ENCODE assay signal across 23 cellular contexts in the genomic region with DNA sequence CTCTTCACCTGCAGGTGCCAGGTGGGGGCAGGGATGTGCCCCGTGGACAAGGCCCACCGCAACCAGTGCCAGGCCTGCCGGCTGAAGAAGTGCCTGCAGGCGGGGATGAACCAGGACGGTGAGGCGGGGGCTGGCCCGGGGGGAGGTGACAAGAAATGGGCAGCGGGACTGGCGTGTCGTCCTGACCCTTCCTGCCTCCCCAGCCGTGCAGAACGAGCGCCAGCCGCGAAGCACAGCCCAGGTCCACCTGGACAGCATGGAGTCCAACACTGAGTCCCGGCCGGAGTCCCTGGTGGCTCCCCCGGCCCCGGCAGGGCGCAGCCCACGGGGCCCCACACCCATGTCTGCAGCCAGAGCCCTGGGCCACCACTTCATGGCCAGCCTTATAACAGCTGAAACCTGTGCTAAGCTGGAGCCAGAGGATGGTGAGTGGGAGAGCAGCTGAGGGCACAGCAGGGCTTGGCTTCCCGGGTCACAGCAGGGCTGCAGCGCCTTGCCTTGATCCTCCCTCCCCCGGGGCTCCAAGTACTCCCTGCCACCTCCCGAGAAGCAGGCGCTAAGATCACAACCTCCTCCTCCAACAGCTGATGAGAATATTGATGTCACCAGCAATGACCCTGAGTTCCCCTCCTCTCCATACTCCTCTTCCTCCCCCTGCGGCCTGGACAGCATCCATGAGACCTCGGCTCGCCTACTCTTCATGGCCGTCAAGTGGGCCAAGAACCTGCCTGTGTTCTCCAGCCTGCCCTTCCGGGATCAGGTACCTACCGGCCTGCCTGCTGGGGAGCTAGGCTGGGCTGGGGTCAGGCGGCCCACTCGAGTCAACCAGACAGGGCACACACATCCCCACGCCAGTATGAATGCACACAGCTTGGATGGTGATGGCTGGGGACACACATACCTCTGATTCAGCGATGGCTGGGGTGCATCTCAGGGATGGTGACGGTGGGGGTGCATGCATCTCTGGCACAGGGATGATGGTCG. TPM values are rescaled to one million over a fixed set of nuclear protein-coding genes. Genes with fewer than 3 reads are reported as not detected.
DNase-seq lines count a peak whose midpoint lies in the region; ATAC-seq and TF ChIP-seq lines count a peak whose summit lies in the region.
"Had no signal": no experiment of that assay in that cellular context is flagged by ENCODE, and none has a peak within 500 bp of the region (broad histone marks: within the 10 kb centered on the region; RNA-seq: fewer than 3 reads in every experiment).

No MANE protein-coding gene starts in this region.

- H3K4me1 ChIP-seq in esophagus muscularis mucosa (peaks cover 0 to 14% (median 4%) of the 10 kb centered on the region in 4 donors), GM23248 (ENCODE audit: insufficient read depth) (peaks cover 9% of the 10 kb centered on the region; the same call in 1 of the 2 replicates)

- H3K9me3 ChIP-seq in esophagus muscularis mucosa (no peaks in the 10 kb centered on the region), GM23248 (ENCODE audit: low read depth) (no peaks in the 10 kb centered on the region)
- H3K9me3 ChIP-seq: A549 had no signal

- ATAC-seq in stimulated activated naive CD8-positive, alpha-beta T cell treated with anti-CD3 and anti-CD28 coated beads, Interleukin-15, amount 100 ng/mL, for 72 hours, result peak; percentile 24
- ATAC-seq in stimulated activated naive CD8-positive, alpha-beta T cell treated with anti-CD3 and anti-CD28 coated beads, Interleukin-15, Interleukin-2, amounts not matched to agents 100 U/mL and 50 U/mL, for 24 hours, result no peak
- peak; percentile 21 for ATAC-seq in omental fat pad (ENCODE audit: low FRiP score)
- ATAC-seq in GM21423 (IDR thresholded peaks at IDR 0.05; ENCODE audit: unreplicated experiment), result no peak
- ATAC-seq: CD8-positive, alpha-beta T cell; HCT116; HepG2; PC-3 had no signal

- H3K4me3 Mint-ChIP-seq in stimulated activated naive CD8-positive, alpha-beta T cell treated with anti-CD3 and anti-CD28 coated beads, Interleukin-15, amount 100 ng/mL, for 72 hours, result no peak overlapping the region
- H3K4me3 Mint-ChIP-seq: CD8-positive, alpha-beta T cell had no signal

- no peaks in the 10 kb centered on the region for H4K20me1 ChIP-seq in GM23248 (ENCODE audit: insufficient read depth)
- H4K20me1 ChIP-seq: BLaER1 treated with 17β-estradiol and CSF1 and Interleukin-3, amounts not matched to agents 10 nM and 100 nM had no signal

- H3K4me3 ChIP-seq in esophagus muscularis mucosa (no peak overlapping the region), GM23248 (no peak overlapping the region)
- H3K4me3 ChIP-seq: A549; BLaER1 treated with 17β-estradiol and CSF1 and Interleukin-3, amounts not matched to agents 10 nM and 100 nM had no signal

- H3K79me2 ChIP-seq in GM23248 (ENCODE audit: insufficient read depth), result no peaks in the 10 kb centered on the region

- no peaks in the 10 kb centered on the region for H3K9me2 ChIP-seq in GM23248 (ENCODE audit: insufficient read depth)

- no peaks in the 10 kb centered on the region for H3F3A ChIP-seq in GM23248 (ENCODE audit: insufficient read depth)

- no peaks in the 10 kb centered on the region for H3K36me3 ChIP-seq in esophagus muscularis mucosa
- no peaks in the 10 kb centered on the region for H3K36me3 ChIP-seq in GM23248 (ENCODE audit: low read depth)
- H3K36me3 ChIP-seq: BLaER1 treated with 17β-estradiol and CSF1 and Interleukin-3, amounts not matched to agents 10 nM and 100 nM had no signal

- H3K27me3 ChIP-seq in esophagus muscularis mucosa (no peaks in the 10 kb centered on the region), GM23248 (replicated peaks; ENCODE audit: insufficient read depth) (no peaks in the 10 kb centered on the region)
- H3K27me3 ChIP-seq: BLaER1 treated with 17β-estradiol and CSF1 and Interleukin-3, amounts not matched to agents 10 nM and 100 nM had no signal

- no peak overlapping the region for H3K9ac ChIP-seq in GM23248
- H3K9ac ChIP-seq: BLaER1 treated with 17β-estradiol and CSF1 and Interleukin-3, amounts not matched to agents 10 nM and 100 nM had no signal

- no peak overlapping the region for H3K27ac ChIP-seq in esophagus muscularis mucosa (replicated peaks in 1 of 4)
- no peak overlapping the region for H3K27ac ChIP-seq in GM23248
- H3K27ac ChIP-seq: A549; BLaER1 treated with 17β-estradiol and CSF1 and Interleukin-3, amounts not matched to agents 10 nM and 100 nM had no signal

- no peak for DNase-seq in stimulated activated naive CD8-positive, alpha-beta T cell treated with anti-CD3 and anti-CD28 coated beads, Interleukin-15, amount 100 ng/mL, for 72 hours
- DNase-seq in stimulated activated naive CD8-positive, alpha-beta T cell treated with anti-CD3 and anti-CD28 coated beads, Interleukin-15, Interleukin-2, amounts not matched to agents 100 U/mL and 50 U/mL, for 24 hours, result no peak
- DNase-seq in esophagus muscularis mucosa (ENCODE audit: extremely low spot score) (peak; percentile 78), omental fat pad (ENCODE audit: low spot score) (no peak), GM23248 (no peak), GDM1 (lab: John Stamatoyannopoulos, UW) (no peak)
- DNase-seq: Calu3; CD8-positive, alpha-beta T cell; DMS53; EL; KBM-7; NCI-H1105 treated with DMSO at 0.1 percent for 48 hours; NCI-H1694; NCI-H2081 treated with DMSO at 0.1 percent for 48 hours; NCI-H748 treated with DMSO at 0.1 percent for 48 hours; PC-3; RPMI8226; SIG-M5 had no signal

- 98% methylated on average over 8 of the region's 38 CpGs for WGBS in esophagus muscularis mucosa
- 87 to 89% methylated on average over 32 to 37 of the region's 38 CpGs for WGBS in GM23248 (ENCODE audit: low coverage in 1 of 2, low lambda C conversion rate in 2 of 2, missing lambda C conversion rate in 2 of 2), 2 experiments

- TF ChIP-seq EP300 in esophagus muscularis mucosa (IDR thresholded peaks at IDR 0.05), result no peak

- in situ Hi-C loops in GM23248 (cut with MboI), result no loop called here

- no peak for TF ChIP-seq CTCF in esophagus muscularis mucosa (IDR thresholded peaks at IDR 0.05)
- TF ChIP-seq CTCF in omental fat pad (IDR thresholded peaks at IDR 0.05), result no peak

- H3K27ac Mint-ChIP-seq in stimulated activated naive CD8-positive, alpha-beta T cell treated with anti-CD3 and anti-CD28 coated beads, Interleukin-15, amount 100 ng/mL, for 72 hours, result no peak overlapping the region
- H3K27ac Mint-ChIP-seq: CD8-positive, alpha-beta T cell had no signal

- H3K4me2 ChIP-seq in GM23248 (ENCODE audit: unreplicated experiment), result no peak overlapping the region
- H3K4me2 ChIP-seq: A549; BLaER1 treated with 17β-estradiol and CSF1 and Interleukin-3, amounts not matched to agents 10 nM and 100 nM had no signal

- no peak for TF ChIP-seq POLR2A in esophagus muscularis mucosa (IDR thresholded peaks at IDR 0.05; ENCODE audit: low read depth)

- H3K9me3 Mint-ChIP-seq in stimulated activated naive CD8-positive, alpha-beta T cell treated with anti-CD3 and anti-CD28 coated beads, Interleukin-15, amount 100 ng/mL, for 72 hours, result peaks cover 0 to under 1% of the 10 kb centered on the region in 2 donors
- H3K9me3 Mint-ChIP-seq: CD8-positive, alpha-beta T cell had no signal

- no peaks in the 10 kb centered on the region for H3K4me1 Mint-ChIP-seq in stimulated activated naive CD8-positive, alpha-beta T cell treated with anti-CD3 and anti-CD28 coated beads, Interleukin-15, amount 100 ng/mL, for 72 hours

- H2AFZ ChIP-seq in GM23248, result no peak overlapping the region

- no peaks in the 10 kb centered on the region for H3K27me3 Mint-ChIP-seq in stimulated activated naive CD8-positive, alpha-beta T cell treated with anti-CD3 and anti-CD28 coated beads, Interleukin-15, amount 100 ng/mL, for 72 hours

- intact Hi-C loops in esophagus muscularis mucosa (cut with DNase I), result no loop called here

RNA-seq across cellular contexts. Expression of a gene that starts 1.7 kb away (rescaled TPM):
- total RNA-seq in esophagus muscularis mucosa (not detected), omental fat pad (under 1 TPM in 2 of 4 donors, not detected in 2; 0.24 to 0.56 TPM)
- not detected in 2 replicates for total RNA-seq in GM23248 (2014; rRNA removed; shearing (Covaris generic))
- polyA plus RNA-seq in GM23248 (2016; fragmentation: Nextera tagmentation; extraction: Ambion mirVana), result 0.15 and 0.65 TPM in 2 replicates
- total RNA-seq: CD8-positive, alpha-beta T cell; HepG2 had no signal
- polyA plus RNA-seq: HepG2 had no signal

Comparison
In these comparisons a context has a peak if more than half of its experiments do, and no peak if none do; other contexts are left out.
1. ATAC-seq: peak in stimulated activated naive CD8-positive, alpha-beta T cell treated with anti-CD3 and anti-CD28 coated beads, Interleukin-15, amount 100 ng/mL, for 72 hours (single experiment) and omental fat pad (single experiment); none in stimulated activated naive CD8-positive, alpha-beta T cell treated with anti-CD3 and anti-CD28 coated beads, Interleukin-15, Interleukin-2, amounts not matched to agents 100 U/mL and 50 U/mL, for 24 hours (single experiment) and GM21423 (single experiment).